In genomic region chr19:885536-886224, GRCh38 we compare ENCODE assay signal across 22 cellular contexts. TPM values are rescaled to one million over a fixed set of nuclear protein-coding genes. Genes with fewer than 3 reads are reported as not detected.
A peak's percentile ranks its signal among the peaks of the same experiment; 100 is the strongest.
DNase-seq lines count a peak whose midpoint lies in the region; ATAC-seq, FAIRE-seq and TF ChIP-seq lines count a peak whose summit lies in the region.
"Had no signal": no experiment of that assay in that cellular context is flagged by ENCODE, and none has a peak within 500 bp of the region (broad histone marks: within the 10 kb centered on the region; RNA-seq: fewer than 3 reads in every experiment).

No MANE protein-coding gene starts in this region.

- peaks cover 9% of the 10 kb centered on the region for H3K4me1 ChIP-seq in HepG2 (ENCODE audit: insufficient read depth, low read length)
- no peaks in the 10 kb centered on the region for H3K4me1 ChIP-seq in right lobe of liver
- peaks cover 21 to 27% of the 10 kb centered on the region in 2 experiments for H3K4me1 ChIP-seq in trophoblast cell (ENCODE audit: control insufficient read depth in 1 of 2, insufficient read depth in 2 of 2, low read length in 2 of 2)
- no peaks in the 10 kb centered on the region for H3K4me1 ChIP-seq in Karpas-422 (ENCODE audit: low read length)
- H3K4me1 ChIP-seq: BLaER1 had no signal

- H3K23ac ChIP-seq in trophoblast cell (ENCODE audit: low read length): no peak overlapping the region

- H3K36me3 Mint-ChIP-seq in activated T-helper 1 cell treated with anti-CD3 and anti-CD28 coated beads, Interleukin-12 subunit alpha, Interleukin-12 subunit beta, Interleukin-2, Interleukin-4 antibody, amounts not matched to agents 30 ng/mL and 10 ng/mL and 1 ng/mL, durations not matched to agents 14 hours and 24 hours and 36 hours (ENCODE audit: low read depth): peaks cover 14% of the 10 kb centered on the region

- no peak overlapping the region for H3K27ac Mint-ChIP-seq in activated T-helper 1 cell treated with anti-CD3 and anti-CD28 coated beads, Interleukin-12 subunit alpha, Interleukin-12 subunit beta, Interleukin-2, Interleukin-4 antibody, amounts not matched to agents 30 ng/mL and 10 ng/mL and 1 ng/mL, durations not matched to agents 14 hours and 24 hours and 36 hours
- H3K27ac Mint-ChIP-seq: CD8-positive, alpha-beta T cell had no signal

- ATAC-seq in HepG2: no peak
- no peak for ATAC-seq in right lobe of liver
- ATAC-seq: CD8-positive, alpha-beta T cell had no signal

- intact Hi-C loops in HepG2 (cut with micrococcal nuclease; ENCODE audit: unreplicated experiment): no loop called here
- intact Hi-C loops in right lobe of liver (cut with DNase I): no loop called here
- intact Hi-C loops in activated T-helper 1 cell treated with anti-CD3 and anti-CD28 coated beads, Interleukin-12 subunit alpha, Interleukin-12 subunit beta, Interleukin-2, Interleukin-4 antibody, amounts not matched to agents 30 ng/mL and 10 ng/mL and 1 ng/mL, durations not matched to agents 14 hours and 24 hours and 36 hours (cut with micrococcal nuclease): no loop called here

- no TSS peak for BruUV-seq in HepG2 (replicated peaks; lab: Mats Ljungman, UMichigan)

- H2AFZ ChIP-seq in HepG2 (ENCODE audit: low read length) (no peak overlapping the region), trophoblast cell (ENCODE audit: insufficient read depth, low read length, poor library complexity) (no peak overlapping the region), Karpas-422 (ENCODE audit: low read length) (no peak overlapping the region)
- H2AFZ ChIP-seq: GM23248 had no signal

- WGBS in HepG2 (ENCODE audit: low lambda C conversion rate): 98% methylated on average over 47 of the region's 64 CpGs
- no CpG with 5 or more reads among the region's 64 CpGs for WGBS in right lobe of liver (ENCODE audit: insufficient coverage, low coverage, low lambda C conversion rate, missing lambda C conversion rate)
- no CpG with 5 or more reads among the region's 64 CpGs for WGBS in trophoblast cell (ENCODE audit: extremely low coverage, insufficient coverage, insufficient read length)

- TF ChIP-seq RAD21 in HepG2 (CRISPR knock-in tag; IDR thresholded peaks at IDR 0.05): no peak

- H3K27me3 ChIP-seq in HepG2 (ENCODE audit: control insufficient read depth in 1 of 2, insufficient read depth in 2 of 2, low read length in 2 of 2) (no peaks in the 10 kb centered on the region), right lobe of liver (no peaks in the 10 kb centered on the region), trophoblast cell (ENCODE audit: insufficient read depth, low read length) (no peaks in the 10 kb centered on the region), Karpas-422 (ENCODE audit: low read length) (no peaks in the 10 kb centered on the region)
- H3K27me3 ChIP-seq: BLaER1 had no signal

- in situ Hi-C loops in HepG2 (cut with HindIII; ENCODE audit: extremely low pct_ligation_motif_present, low pct_unique_long_range_greater_than_20kb): no loop called here

- H3K9ac ChIP-seq in HepG2 (ENCODE audit: insufficient read depth, low read depth, low read length): no peak overlapping the region
- H3K9ac ChIP-seq in trophoblast cell (ENCODE audit: low read length): no peak overlapping the region
- no peak overlapping the region for H3K9ac ChIP-seq in Karpas-422 (ENCODE audit: low read length)
- H3K9ac ChIP-seq: BLaER1, GM23248 had no signal

- H3K9me3 ChIP-seq in HepG2 (ENCODE audit: low read length) (no peaks in the 10 kb centered on the region), right lobe of liver (no peaks in the 10 kb centered on the region), trophoblast cell (ENCODE audit: insufficient read depth, low read depth, low read length) (peaks cover 15% of the 10 kb centered on the region), Karpas-422 (ENCODE audit: low read length) (no peaks in the 10 kb centered on the region)
- H3K9me3 ChIP-seq: BLaER1 had no signal

- no peak overlapping the region for H3K4me3 ChIP-seq in HepG2 (replicated peaks in 1 of 3; ENCODE audit: insufficient read depth in 1 of 3, low read depth in 2 of 3, low read length in 3 of 3)
- no peak overlapping the region for H3K4me3 ChIP-seq in right lobe of liver
- no peak overlapping the region for H3K4me3 ChIP-seq in trophoblast cell (ENCODE audit: low read depth, low read length)
- no peak overlapping the region for H3K4me3 ChIP-seq in Karpas-422 (ENCODE audit: low read length)
- H3K4me3 ChIP-seq: BLaER1, GM23248 had no signal

- no peak overlapping the region for H3K27ac ChIP-seq in HepG2 (ENCODE audit: extremely low read length, insufficient read depth, low read length)
- H3K27ac ChIP-seq in right lobe of liver: no peak overlapping the region
- peak overlapping the region; percentile 32 for H3K27ac ChIP-seq in cingulate gyrus (ENCODE audit: low read depth, low read length)
- no peak overlapping the region for H3K27ac ChIP-seq in trophoblast cell (ENCODE audit: low read depth, low read length)
- no peak overlapping the region for H3K27ac ChIP-seq in Karpas-422 (ENCODE audit: low read length)
- H3K27ac ChIP-seq: BLaER1, GM23248 had no signal

- H3K27me3 Mint-ChIP-seq in activated T-helper 1 cell treated with anti-CD3 and anti-CD28 coated beads, Interleukin-12 subunit alpha, Interleukin-12 subunit beta, Interleukin-2, Interleukin-4 antibody, amounts not matched to agents 30 ng/mL and 10 ng/mL and 1 ng/mL, durations not matched to agents 14 hours and 24 hours and 36 hours (ENCODE audit: insufficient read depth): no peaks in the 10 kb centered on the region

- H4K91ac ChIP-seq in trophoblast cell (ENCODE audit: low read depth, low read length): peak overlapping the region; percentile 58

- no peak for DNase-seq in HepG2 (ENCODE audit: low spot score)
- no peak for DNase-seq in right lobe of liver
- DNase-seq in trophoblast cell: peak in 1 of 2 donors; percentile 34
- no peak for DNase-seq in Karpas-422
- no peak for DNase-seq in stimulated activated CD8-positive, alpha-beta memory T cell treated with anti-CD3 and anti-CD28 coated beads, Interleukin-4, amount 100 ng/mL, for 48 hours
- no peak for DNase-seq in activated T-helper 1 cell treated with anti-CD3 and anti-CD28 coated beads, Interleukin-12 subunit alpha, Interleukin-12 subunit beta, Interleukin-2, Interleukin-4 antibody, amounts not matched to agents 30 ng/mL and 10 ng/mL and 1 ng/mL, durations not matched to agents 14 hours and 24 hours and 36 hours (ENCODE audit: low spot score)
- DNase-seq: 8988T; CD8-positive, alpha-beta T cell; DMS 273 treated with DMSO at 0.1 percent for 48 hours; GM23248; HCEC 1CT; IMR-90 had no signal

- no peak for TF ChIP-seq POLR2A in HepG2 (IDR thresholded peaks at IDR 0.05; ENCODE audit: insufficient read depth in 1 of 2, low read depth in 2 of 2, low read length in 2 of 2)
- TF ChIP-seq POLR2A in right lobe of liver (IDR thresholded peaks at IDR 0.05): no peak

- no peak overlapping the region for H3K4me3 Mint-ChIP-seq in activated T-helper 1 cell treated with anti-CD3 and anti-CD28 coated beads, Interleukin-12 subunit alpha, Interleukin-12 subunit beta, Interleukin-2, Interleukin-4 antibody, amounts not matched to agents 30 ng/mL and 10 ng/mL and 1 ng/mL, durations not matched to agents 14 hours and 24 hours and 36 hours
- H3K4me3 Mint-ChIP-seq: CD14-positive monocyte; CD8-positive, alpha-beta T cell had no signal

- H2AK5ac ChIP-seq in trophoblast cell (ENCODE audit: low read length): peak overlapping the region; percentile 11

- H3K14ac ChIP-seq in trophoblast cell (ENCODE audit: low read length): peak overlapping the region; percentile 30

- peak overlapping the region; percentile 45 for H3K18ac ChIP-seq in trophoblast cell (ENCODE audit: low read length)

- POLR2A ChIA-PET in HepG2 (lab: Yijun Ruan, JAX): no interaction called here

- H3K4ac ChIP-seq in trophoblast cell (ENCODE audit: low read depth, low read length): no peak overlapping the region

- H3K36me3 ChIP-seq in HepG2 (replicated peaks in 1 of 2; ENCODE audit: control insufficient read depth in 1 of 2, insufficient read depth in 2 of 2, low read length in 2 of 2) (peaks cover 24 to 42% of the 10 kb centered on the region in 2 experiments; a peak in 4 of 5 replicates), right lobe of liver (peaks cover 0 to 19% (median 2%) of the 10 kb centered on the region in 4 donors), trophoblast cell (ENCODE audit: control insufficient read depth in 1 of 2, insufficient read depth in 2 of 2, low read length in 2 of 2) (peaks cover 65 to 67% of the 10 kb centered on the region in 2 experiments), Karpas-422 (ENCODE audit: insufficient read depth, low read length) (0 out of 2 replicates have a peak, but pooled peaks cover 8% of the 10 kb centered on the region)

- peaks cover 8% of the 10 kb centered on the region for H3K79me1 ChIP-seq in trophoblast cell (ENCODE audit: low read length)

- no peak overlapping the region for H4K12ac ChIP-seq in trophoblast cell (ENCODE audit: low read depth, low read length)

- no peak overlapping the region for H2BK5ac ChIP-seq in trophoblast cell (ENCODE audit: low read depth, low read length, poor library complexity)

- H2BK120ac ChIP-seq in trophoblast cell (ENCODE audit: insufficient read depth, low read length, poor library complexity): peak overlapping the region; percentile 18

- peak overlapping the region; percentile 4 for H2BK12ac ChIP-seq in trophoblast cell (ENCODE audit: low read length)

- H3K9me3 Mint-ChIP-seq in activated T-helper 1 cell treated with anti-CD3 and anti-CD28 coated beads, Interleukin-12 subunit alpha, Interleukin-12 subunit beta, Interleukin-2, Interleukin-4 antibody, amounts not matched to agents 30 ng/mL and 10 ng/mL and 1 ng/mL, durations not matched to agents 14 hours and 24 hours and 36 hours: no peaks in the 10 kb centered on the region
- H3K9me3 Mint-ChIP-seq: CD8-positive, alpha-beta T cell had no signal

- H4K8ac ChIP-seq in trophoblast cell (ENCODE audit: low read depth, low read length): no peak overlapping the region

- no peak for FAIRE-seq in HepG2 (lab: Jason Lieb, UNC)
- FAIRE-seq: G401.6, GM12891, GM19239, H54 had no signal

- H3K4me2 ChIP-seq in HepG2 (ENCODE audit: low read depth, low read length) (no peak overlapping the region), trophoblast cell (ENCODE audit: low read length) (no peak overlapping the region), Karpas-422 (ENCODE audit: low read depth, low read length, poor library complexity, severe bottlenecking) (no peak overlapping the region)
- H3K4me2 ChIP-seq: BLaER1 had no signal

- H3K9me2 ChIP-seq in Karpas-422 (replicated peaks; ENCODE audit: insufficient read depth, low read length): no peaks in the 10 kb centered on the region

- H3K79me2 ChIP-seq in HepG2 (ENCODE audit: insufficient read depth, low read length): no peaks in the 10 kb centered on the region
- H3K79me2 ChIP-seq in trophoblast cell (ENCODE audit: control insufficient read depth, insufficient read depth, low read length, poor library complexity): peaks cover 2% of the 10 kb centered on the region
- peaks cover 5% of the 10 kb centered on the region; the same call in 1 of the 2 replicates for H3K79me2 ChIP-seq in Karpas-422 (ENCODE audit: low read length)

- H4K20me1 ChIP-seq in HepG2 (ENCODE audit: insufficient read depth, low read length): no peaks in the 10 kb centered on the region; the same call in 1 of the 2 replicates
- 0 out of 2 replicates have a peak, but pooled peaks cover 6% of the 10 kb centered on the region for H4K20me1 ChIP-seq in Karpas-422 (ENCODE audit: insufficient read depth, low read depth, low read length)

- CTCF ChIA-PET in HepG2 (lab: Yijun Ruan, JAX; ENCODE audit: low intra/inter-chr PET ratio, low total read pairs): no interaction called here

- no peak for TF ChIP-seq EP300 in HepG2 (IDR thresholded peaks at IDR 0.05; ENCODE audit: low read depth in 2 of 2, low read length in 2 of 2)
- TF ChIP-seq EP300 in HepG2 (CRISPR knock-in tag; IDR thresholded peaks at IDR 0.05; ENCODE audit: borderline replicate concordance): no peak

- no peak for TF ChIP-seq CTCF in HepG2 (CRISPR knock-in tag; IDR thresholded peaks at IDR 0.05)
- TF ChIP-seq CTCF in right lobe of liver (IDR thresholded peaks at IDR 0.05): no peak

- no peaks in the 10 kb centered on the region for H3K4me1 Mint-ChIP-seq in activated T-helper 1 cell treated with anti-CD3 and anti-CD28 coated beads, Interleukin-12 subunit alpha, Interleukin-12 subunit beta, Interleukin-2, Interleukin-4 antibody, amounts not matched to agents 30 ng/mL and 10 ng/mL and 1 ng/mL, durations not matched to agents 14 hours and 24 hours and 36 hours (ENCODE audit: low read depth)

RNA-seq across cellular contexts. Expression of gene MED16, which starts 7.3 kb away (rescaled TPM):
- total RNA-seq in HepG2 (2016; rRNA removed; fragmentation: Illumina TruSeq; extraction: Trizol): 14.8 and 18.4 TPM in 2 replicates
- 6.4 and 6.7 TPM in 2 replicates for total RNA-seq in HepG2 (2016; cell fraction: cytosol; rRNA removed; fragmentation: Illumina TruSeq; extraction: Trizol; ENCODE audit: low read depth)
- 14.0 and 16.4 TPM in 2 replicates for total RNA-seq in HepG2 (2016; cell fraction: insoluble cytoplasmic fraction; rRNA removed; fragmentation: Illumina TruSeq; extraction: Trizol)
- 12.3 and 14.3 TPM in 2 replicates for total RNA-seq in HepG2 (2016; cell fraction: membrane; rRNA removed; fragmentation: Illumina TruSeq; extraction: Trizol)
- total RNA-seq in HepG2 (2016; cell fraction: nucleus; rRNA removed; fragmentation: Illumina TruSeq; extraction: Trizol): 11.3 and 13.2 TPM in 2 replicates
- 13.3 and 16.9 TPM in 2 replicates for polyA plus RNA-seq in HepG2 (2011; rRNA removed)
- 17.9 and 30.0 TPM in 2 replicates for polyA plus RNA-seq in HepG2 (2011; cell fraction: cytosol; rRNA removed)
- 45.6 and 56.5 TPM in 2 replicates for polyA plus RNA-seq in HepG2 (2011; cell fraction: nucleus; rRNA removed)
- 19.2 and 24.7 TPM in 2 replicates for polyA plus RNA-seq in HepG2 (2012)
- polyA plus RNA-seq in HepG2 (2016; cell fraction: cytosol; fragmentation: Illumina TruSeq; extraction: Trizol; ENCODE audit: low read depth): 7.2 and 8.1 TPM in 2 replicates
- polyA plus RNA-seq in HepG2 (2016; cell fraction: insoluble cytoplasmic fraction; fragmentation: Illumina TruSeq; extraction: Trizol; ENCODE audit: low read depth): 21.8 and 29.1 TPM in 2 replicates
- 15.5 and 16.0 TPM in 2 replicates for polyA plus RNA-seq in HepG2 (2016; cell fraction: membrane; fragmentation: Illumina TruSeq; extraction: Trizol; ENCODE audit: low read depth)
- polyA plus RNA-seq in HepG2 (2016; cell fraction: nucleus; fragmentation: Illumina TruSeq; extraction: Trizol; ENCODE audit: insufficient read depth, low read depth): 24.9 and 32.1 TPM in 2 replicates
- polyA minus RNA-seq in HepG2 (2011; rRNA and poly(A)+ RNA removed; ENCODE audit: low replicate concordance): 17.7 and 77.2 TPM in 2 replicates
- polyA minus RNA-seq in HepG2 (2011; cell fraction: cytosol; rRNA and poly(A)+ RNA removed): 45.1 and 51.0 TPM in 2 replicates
- 14.5 and 15.0 TPM in 2 replicates for polyA minus RNA-seq in HepG2 (2011; cell fraction: nucleus; rRNA and poly(A)+ RNA removed)
- total RNA-seq in right lobe of liver: 10 to 100 TPM; 32.0 to 35.7 (median 33.3) TPM
- polyA plus RNA-seq in trophoblast cell (2013): 24.8 and 25.9 TPM in 2 replicates
- 10.8 and 14.1 TPM in 2 replicates for total RNA-seq in Karpas-422 (2014; rRNA removed; shearing (Covaris generic); ENCODE audit: low replicate concordance)
- total RNA-seq in activated T-helper 1 cell treated with anti-CD3 and anti-CD28 coated beads, Interleukin-12 subunit alpha, Interleukin-12 subunit beta, Interleukin-2, Interleukin-4 antibody, amounts not matched to agents 30 ng/mL and 10 ng/mL and 1 ng/mL, durations not matched to agents 14 hours and 24 hours and 36 hours: 62.1 and 62.5 TPM in 2 replicates

RNA-seq across cellular contexts. Expression of gene RNU6-9, which starts 7.6 kb away (rescaled TPM):
- total RNA-seq in HepG2 (2016; rRNA removed; fragmentation: Illumina TruSeq; extraction: Trizol) (under 0.01 TPM in 1 of 2 replicates, not detected in the other), right lobe of liver (not detected)
- under 0.01 TPM in 2 replicates for total RNA-seq in HepG2 (2016; cell fraction: cytosol; rRNA removed; fragmentation: Illumina TruSeq; extraction: Trizol; ENCODE audit: low read depth)
- total RNA-seq in HepG2 (2016; cell fraction: insoluble cytoplasmic fraction; rRNA removed; fragmentation: Illumina TruSeq; extraction: Trizol): under 0.01 TPM in 1 of 2 replicates, not detected in the other
- total RNA-seq in HepG2 (2016; cell fraction: membrane; rRNA removed; fragmentation: Illumina TruSeq; extraction: Trizol): under 0.01 TPM in 1 of 2 replicates, not detected in the other
- not detected in 2 replicates for total RNA-seq in HepG2 (2016; cell fraction: nucleus; rRNA removed; fragmentation: Illumina TruSeq; extraction: Trizol)
- polyA plus RNA-seq in HepG2 (2011; rRNA removed): not detected in 2 replicates
- not detected in 2 replicates for polyA plus RNA-seq in HepG2 (2011; cell fraction: cytosol; rRNA removed)
- not detected in 2 replicates for polyA plus RNA-seq in HepG2 (2011; cell fraction: nucleus; rRNA removed)
- polyA plus RNA-seq in HepG2 (2012): not detected in 2 replicates
- polyA plus RNA-seq in HepG2 (2016; cell fraction: cytosol; fragmentation: Illumina TruSeq; extraction: Trizol; ENCODE audit: low read depth): not detected in 2 replicates
- polyA plus RNA-seq in HepG2 (2016; cell fraction: insoluble cytoplasmic fraction; fragmentation: Illumina TruSeq; extraction: Trizol; ENCODE audit: low read depth): not detected in 2 replicates
- polyA plus RNA-seq in HepG2 (2016; cell fraction: membrane; fragmentation: Illumina TruSeq; extraction: Trizol; ENCODE audit: low read depth): not detected in 2 replicates
- not detected in 2 replicates for polyA plus RNA-seq in HepG2 (2016; cell fraction: nucleus; fragmentation: Illumina TruSeq; extraction: Trizol; ENCODE audit: insufficient read depth, low read depth)
- under 0.01 TPM in 1 of 2 replicates, not detected in the other for polyA minus RNA-seq in HepG2 (2011; rRNA and poly(A)+ RNA removed; ENCODE audit: low replicate concordance)
- under 0.01 TPM in 1 of 2 replicates, not detected in the other for polyA minus RNA-seq in HepG2 (2011; cell fraction: cytosol; rRNA and poly(A)+ RNA removed)
- not detected in 2 replicates for polyA minus RNA-seq in HepG2 (2011; cell fraction: nucleus; rRNA and poly(A)+ RNA removed)
- not detected in 2 replicates for polyA plus RNA-seq in trophoblast cell (2013)
- not detected in 2 replicates for total RNA-seq in Karpas-422 (2014; rRNA removed; shearing (Covaris generic); ENCODE audit: low replicate concordance)
- total RNA-seq in activated T-helper 1 cell treated with anti-CD3 and anti-CD28 coated beads, Interleukin-12 subunit alpha, Interleukin-12 subunit beta, Interleukin-2, Interleukin-4 antibody, amounts not matched to agents 30 ng/mL and 10 ng/mL and 1 ng/mL, durations not matched to agents 14 hours and 24 hours and 36 hours: not detected in 2 replicates
- total RNA-seq: A673; CD8-positive, alpha-beta T cell; GM23248; HT-29; IMR-90 had no signal
- polyA plus RNA-seq: AG04450, CD14-positive monocyte, GM23248, IMR-90 had no signal

RNA-seq across cellular contexts. Expression of gene CFD, which starts 26.2 kb away (rescaled TPM):
- total RNA-seq in HepG2 (2016; rRNA removed; fragmentation: Illumina TruSeq; extraction: Trizol) (3.6 and 4.6 TPM in 2 replicates), right lobe of liver (1 to 10 TPM; 3.5 to 9.6 (median 7.8) TPM)
- total RNA-seq in HepG2 (2016; cell fraction: cytosol; rRNA removed; fragmentation: Illumina TruSeq; extraction: Trizol; ENCODE audit: low read depth): 1.4 and 2.7 TPM in 2 replicates
- 3.4 and 3.9 TPM in 2 replicates for total RNA-seq in HepG2 (2016; cell fraction: insoluble cytoplasmic fraction; rRNA removed; fragmentation: Illumina TruSeq; extraction: Trizol)
- 1.8 and 2.7 TPM in 2 replicates for total RNA-seq in HepG2 (2016; cell fraction: membrane; rRNA removed; fragmentation: Illumina TruSeq; extraction: Trizol)
- 1.0 and 1.7 TPM in 2 replicates for total RNA-seq in HepG2 (2016; cell fraction: nucleus; rRNA removed; fragmentation: Illumina TruSeq; extraction: Trizol)
- polyA plus RNA-seq in HepG2 (2011; rRNA removed): 2.3 and 3.9 TPM in 2 replicates
- 3.0 and 8.4 TPM in 2 replicates for polyA plus RNA-seq in HepG2 (2011; cell fraction: cytosol; rRNA removed)
- 5.1 and 6.2 TPM in 2 replicates for polyA plus RNA-seq in HepG2 (2011; cell fraction: nucleus; rRNA removed)
- polyA plus RNA-seq in HepG2 (2012): 3.4 and 4.4 TPM in 2 replicates
- 1.7 TPM in 2 replicates for polyA plus RNA-seq in HepG2 (2016; cell fraction: cytosol; fragmentation: Illumina TruSeq; extraction: Trizol; ENCODE audit: low read depth)
- 2.4 and 5.1 TPM in 2 replicates for polyA plus RNA-seq in HepG2 (2016; cell fraction: insoluble cytoplasmic fraction; fragmentation: Illumina TruSeq; extraction: Trizol; ENCODE audit: low read depth)
- polyA plus RNA-seq in HepG2 (2016; cell fraction: membrane; fragmentation: Illumina TruSeq; extraction: Trizol; ENCODE audit: low read depth): 1.2 and 1.9 TPM in 2 replicates
- polyA plus RNA-seq in HepG2 (2016; cell fraction: nucleus; fragmentation: Illumina TruSeq; extraction: Trizol; ENCODE audit: insufficient read depth, low read depth): 2.7 and 3.3 TPM in 2 replicates
- 4.8 TPM in 2 replicates for polyA minus RNA-seq in HepG2 (2011; rRNA and poly(A)+ RNA removed; ENCODE audit: low replicate concordance)
- 1.9 and 2.3 TPM in 2 replicates for polyA minus RNA-seq in HepG2 (2011; cell fraction: cytosol; rRNA and poly(A)+ RNA removed)
- 0.75 and 1.9 TPM in 2 replicates for polyA minus RNA-seq in HepG2 (2011; cell fraction: nucleus; rRNA and poly(A)+ RNA removed)
- polyA plus RNA-seq in trophoblast cell (2013): 0.18 and 0.39 TPM in 2 replicates
- total RNA-seq in Karpas-422 (2014; rRNA removed; shearing (Covaris generic); ENCODE audit: low replicate concordance): 1.5 and 6.9 TPM in 2 replicates
- total RNA-seq in activated T-helper 1 cell treated with anti-CD3 and anti-CD28 coated beads, Interleukin-12 subunit alpha, Interleukin-12 subunit beta, Interleukin-2, Interleukin-4 antibody, amounts not matched to agents 30 ng/mL and 10 ng/mL and 1 ng/mL, durations not matched to agents 14 hours and 24 hours and 36 hours: 0.91 and 1.2 TPM in 2 replicates

RNA-seq across cellular contexts. Expression of gene R3HDM4, which starts 27.3 kb away (rescaled TPM):
- 21.8 and 26.2 TPM in 2 replicates for total RNA-seq in HepG2 (2016; rRNA removed; fragmentation: Illumina TruSeq; extraction: Trizol)
- 17.5 and 31.0 TPM in 2 replicates for total RNA-seq in HepG2 (2016; cell fraction: cytosol; rRNA removed; fragmentation: Illumina TruSeq; extraction: Trizol; ENCODE audit: low read depth)
- total RNA-seq in HepG2 (2016; cell fraction: insoluble cytoplasmic fraction; rRNA removed; fragmentation: Illumina TruSeq; extraction: Trizol): 22.0 and 24.7 TPM in 2 replicates
- 29.7 and 34.2 TPM in 2 replicates for total RNA-seq in HepG2 (2016; cell fraction: membrane; rRNA removed; fragmentation: Illumina TruSeq; extraction: Trizol)
- 16.4 and 18.7 TPM in 2 replicates for total RNA-seq in HepG2 (2016; cell fraction: nucleus; rRNA removed; fragmentation: Illumina TruSeq; extraction: Trizol)
- polyA plus RNA-seq in HepG2 (2011; rRNA removed): 26.9 and 40.4 TPM in 2 replicates
- 30.7 and 39.0 TPM in 2 replicates for polyA plus RNA-seq in HepG2 (2011; cell fraction: cytosol; rRNA removed)
- 57.8 and 68.0 TPM in 2 replicates for polyA plus RNA-seq in HepG2 (2011; cell fraction: nucleus; rRNA removed)
- 22.6 and 31.3 TPM in 2 replicates for polyA plus RNA-seq in HepG2 (2012)
- polyA plus RNA-seq in HepG2 (2016; cell fraction: cytosol; fragmentation: Illumina TruSeq; extraction: Trizol; ENCODE audit: low read depth): 24.5 and 25.3 TPM in 2 replicates
- polyA plus RNA-seq in HepG2 (2016; cell fraction: insoluble cytoplasmic fraction; fragmentation: Illumina TruSeq; extraction: Trizol; ENCODE audit: low read depth): 39.3 and 43.4 TPM in 2 replicates
- polyA plus RNA-seq in HepG2 (2016; cell fraction: membrane; fragmentation: Illumina TruSeq; extraction: Trizol; ENCODE audit: low read depth): 44.4 and 45.0 TPM in 2 replicates
- polyA plus RNA-seq in HepG2 (2016; cell fraction: nucleus; fragmentation: Illumina TruSeq; extraction: Trizol; ENCODE audit: insufficient read depth, low read depth): 58.7 and 76.5 TPM in 2 replicates
- polyA minus RNA-seq in HepG2 (2011; rRNA and poly(A)+ RNA removed; ENCODE audit: low replicate concordance): 15.6 and 40.4 TPM in 2 replicates
- polyA minus RNA-seq in HepG2 (2011; cell fraction: cytosol; rRNA and poly(A)+ RNA removed): 11.7 and 15.6 TPM in 2 replicates
- 8.1 and 9.8 TPM in 2 replicates for polyA minus RNA-seq in HepG2 (2011; cell fraction: nucleus; rRNA and poly(A)+ RNA removed)
- total RNA-seq in right lobe of liver: 10 to 100 TPM; 14.5 to 28.2 (median 20.5) TPM
- polyA plus RNA-seq in trophoblast cell (2013): 51.5 and 52.5 TPM in 2 replicates
- 41.9 and 43.8 TPM in 2 replicates for total RNA-seq in Karpas-422 (2014; rRNA removed; shearing (Covaris generic); ENCODE audit: low replicate concordance)
- total RNA-seq in activated T-helper 1 cell treated with anti-CD3 and anti-CD28 coated beads, Interleukin-12 subunit alpha, Interleukin-12 subunit beta, Interleukin-2, Interleukin-4 antibody, amounts not matched to agents 30 ng/mL and 10 ng/mL and 1 ng/mL, durations not matched to agents 14 hours and 24 hours and 36 hours: 94.3 and 96.4 TPM in 2 replicates

RNA-seq across cellular contexts. Expression of gene KISS1R, which starts 31.5 kb away (rescaled TPM):
- total RNA-seq in HepG2 (2016; rRNA removed; fragmentation: Illumina TruSeq; extraction: Trizol) (3.9 and 10.2 TPM in 2 replicates), right lobe of liver (under 1 TPM in 1 of 6 experiments, not detected in 5; 0.47 TPM)
- total RNA-seq in HepG2 (2016; cell fraction: cytosol; rRNA removed; fragmentation: Illumina TruSeq; extraction: Trizol; ENCODE audit: low read depth): 4.7 and 5.1 TPM in 2 replicates
- total RNA-seq in HepG2 (2016; cell fraction: insoluble cytoplasmic fraction; rRNA removed; fragmentation: Illumina TruSeq; extraction: Trizol): 3.2 and 9.6 TPM in 2 replicates
- 7.1 and 8.6 TPM in 2 replicates for total RNA-seq in HepG2 (2016; cell fraction: membrane; rRNA removed; fragmentation: Illumina TruSeq; extraction: Trizol)
- total RNA-seq in HepG2 (2016; cell fraction: nucleus; rRNA removed; fragmentation: Illumina TruSeq; extraction: Trizol): 8.2 and 8.4 TPM in 2 replicates
- 1.1 and 1.5 TPM in 2 replicates for polyA plus RNA-seq in HepG2 (2011; rRNA removed)
- polyA plus RNA-seq in HepG2 (2011; cell fraction: cytosol; rRNA removed): 1.6 and 3.0 TPM in 2 replicates
- polyA plus RNA-seq in HepG2 (2011; cell fraction: nucleus; rRNA removed): 10.4 and 11.9 TPM in 2 replicates
- 2.8 and 4.0 TPM in 2 replicates for polyA plus RNA-seq in HepG2 (2012)
- 3.6 and 4.4 TPM in 2 replicates for polyA plus RNA-seq in HepG2 (2016; cell fraction: cytosol; fragmentation: Illumina TruSeq; extraction: Trizol; ENCODE audit: low read depth)
- 4.2 and 5.9 TPM in 2 replicates for polyA plus RNA-seq in HepG2 (2016; cell fraction: insoluble cytoplasmic fraction; fragmentation: Illumina TruSeq; extraction: Trizol; ENCODE audit: low read depth)
- 4.5 and 6.0 TPM in 2 replicates for polyA plus RNA-seq in HepG2 (2016; cell fraction: membrane; fragmentation: Illumina TruSeq; extraction: Trizol; ENCODE audit: low read depth)
- polyA plus RNA-seq in HepG2 (2016; cell fraction: nucleus; fragmentation: Illumina TruSeq; extraction: Trizol; ENCODE audit: insufficient read depth, low read depth): 15.3 and 19.1 TPM in 2 replicates
- polyA minus RNA-seq in HepG2 (2011; rRNA and poly(A)+ RNA removed; ENCODE audit: low replicate concordance): 5.9 TPM in 1 of 2 replicates, not detected in the other
- 2.4 and 3.7 TPM in 2 replicates for polyA minus RNA-seq in HepG2 (2011; cell fraction: cytosol; rRNA and poly(A)+ RNA removed)
- polyA minus RNA-seq in HepG2 (2011; cell fraction: nucleus; rRNA and poly(A)+ RNA removed): 0.50 and 0.77 TPM in 2 replicates
- 0.10 and 0.14 TPM in 2 replicates for polyA plus RNA-seq in trophoblast cell (2013)
- total RNA-seq in Karpas-422 (2014; rRNA removed; shearing (Covaris generic); ENCODE audit: low replicate concordance): not detected in 2 replicates
- 6.8 and 8.9 TPM in 2 replicates for total RNA-seq in activated T-helper 1 cell treated with anti-CD3 and anti-CD28 coated beads, Interleukin-12 subunit alpha, Interleukin-12 subunit beta, Interleukin-2, Interleukin-4 antibody, amounts not matched to agents 30 ng/mL and 10 ng/mL and 1 ng/mL, durations not matched to agents 14 hours and 24 hours and 36 hours
- total RNA-seq: A673, GM23248, HT-29, IMR-90 had no signal
- polyA plus RNA-seq: AG04450, CD14-positive monocyte, GM23248, IMR-90 had no signal
